In the genomic region with DNA sequence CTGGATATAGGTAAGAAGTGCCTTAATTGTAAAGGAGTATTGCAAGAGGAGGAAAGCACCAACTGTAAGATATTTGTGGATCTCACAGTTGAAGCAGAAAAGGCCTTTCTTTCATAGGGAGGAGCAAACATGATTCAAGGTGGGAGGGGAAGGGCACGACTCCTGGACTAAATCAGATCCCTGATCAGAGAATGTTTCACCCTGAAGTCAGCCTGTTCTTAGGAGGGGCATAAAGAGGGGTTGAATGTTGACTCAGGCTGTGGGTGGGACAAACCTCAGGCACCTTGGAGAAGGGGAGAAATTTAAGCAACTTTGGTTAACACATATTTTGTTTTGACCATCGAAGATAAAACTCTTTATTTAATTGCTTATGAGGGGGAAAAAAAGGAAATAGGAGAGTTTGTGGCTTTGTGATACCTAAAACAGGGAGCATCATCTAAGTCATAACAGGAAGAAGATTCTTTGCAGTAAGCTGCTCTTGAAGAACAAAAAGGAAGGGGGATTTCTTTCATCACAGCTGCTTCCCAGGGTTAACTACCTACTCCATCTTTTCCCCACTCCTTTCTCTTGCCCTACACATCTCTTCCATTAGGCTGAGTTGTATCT, we compare ENCODE assay signal across 9 cellular contexts.
A peak's percentile ranks its signal among the peaks of the same experiment; 100 is the strongest.
DNase-seq lines count a peak whose midpoint lies in the region; ATAC-seq lines count a peak whose summit lies in the region.
"Had no signal": no experiment of that assay in that cellular context is flagged by ENCODE, and none has a peak within 500 bp of the region (broad histone marks: within the 10 kb centered on the region; RNA-seq: fewer than 3 reads in every experiment).

No MANE protein-coding gene starts in this region.

- H3K9me3 Mint-ChIP-seq in CD4-positive, CD25-positive, alpha-beta regulatory T cell, result peaks cover 0 to 3% (median 0%) of the 10 kb centered on the region in 7 donors
- H3K9me3 Mint-ChIP-seq in activated naive CD4-positive, alpha-beta T cell treated with anti-CD3 and anti-CD28 coated beads, Interleukin-2, amount 50 U/mL, for 72 hours, result no peaks in the 10 kb centered on the region

- in situ Hi-C loops in GM23248 (cut with MboI), result loop anchor here (25.0 kb wide), 2 partner anchors 503 to 753 kb away; partner anchors contain the start of genes PYCARD, PYDC1, SETD1A and TRIM72

- H3K36me3 Mint-ChIP-seq in CD4-positive, CD25-positive, alpha-beta regulatory T cell, result peaks cover 8% of the 10 kb centered on the region
- H3K36me3 Mint-ChIP-seq in activated naive CD4-positive, alpha-beta T cell treated with anti-CD3 and anti-CD28 coated beads, Interleukin-2, amount 50 U/mL, for 72 hours, result peaks cover 39 to 65% of the 10 kb centered on the region in 2 donors

- DNase-seq in CD4-positive, CD25-positive, alpha-beta regulatory T cell, result no peak
- peak; percentile 25 for DNase-seq in GM23248
- DNase-seq in activated naive CD4-positive, alpha-beta T cell treated with anti-CD3 and anti-CD28 coated beads, Interleukin-2, amount 50 U/mL, for 72 hours (ENCODE audit: low spot score in 2 of 2), result no peak
- DNase-seq in NCI-H187 treated with DMSO at 0.1 percent for 48 hours (lab: John Stamatoyannopoulos, UW), result no peak
- no peak for DNase-seq in posterior cingulate gyrus

- 67 to 68% methylated on average over 2 of the region's 2 CpGs for WGBS in GM23248 (ENCODE audit: low coverage in 1 of 2, low lambda C conversion rate in 2 of 2, missing lambda C conversion rate in 2 of 2), 2 experiments
- WGBS in mesodermal cell (ENCODE audit: insufficient coverage in 2 of 2), 2 experiments, result 67 to 100% methylated on average over 1 to 2 of the region's 2 CpGs

- H3K27ac Mint-ChIP-seq in CD4-positive, CD25-positive, alpha-beta regulatory T cell, result peak overlapping the region; percentile 66 to 99 (median 99)
- H3K27ac Mint-ChIP-seq in activated naive CD4-positive, alpha-beta T cell treated with anti-CD3 and anti-CD28 coated beads, Interleukin-2, amount 50 U/mL, for 72 hours, result peak overlapping the region; percentile 93 to 100

- H3K4me3 Mint-ChIP-seq in CD4-positive, CD25-positive, alpha-beta regulatory T cell, result peak overlapping the region; percentile 98 to 100 (median 100)

- ATAC-seq in CD4-positive, CD25-positive, alpha-beta regulatory T cell (ENCODE audit: low read depth in 2 of 2), result no peak
- ATAC-seq in activated naive CD4-positive, alpha-beta T cell treated with anti-CD3 and anti-CD28 coated beads, Interleukin-2, amount 50 U/mL, for 72 hours, result peak; percentile 40 to 52
- ATAC-seq in HG03571 (IDR thresholded peaks at IDR 0.05; ENCODE audit: unreplicated experiment) (no peak), GM19455 (IDR thresholded peaks at IDR 0.05; ENCODE audit: unreplicated experiment) (no peak)

- H3K27me3 Mint-ChIP-seq in CD4-positive, CD25-positive, alpha-beta regulatory T cell, result no peaks in the 10 kb centered on the region

- H3K4me3 ChIP-seq in CD4-positive, CD25-positive, alpha-beta regulatory T cell (ENCODE audit: low read depth, low read length), result peak overlapping the region; percentile 93
- H3K4me3 ChIP-seq in GM23248, result peak overlapping the region; percentile 98; the same call in 1 of the 2 replicates
- peak overlapping the region; percentile 80 for H3K4me3 ChIP-seq in mesodermal cell (ENCODE audit: extremely low read depth, insufficient read depth, low read length, poor library complexity, severe bottlenecking)
- H3K4me3 ChIP-seq: lung had no signal

- H3K36me3 ChIP-seq in CD4-positive, CD25-positive, alpha-beta regulatory T cell (ENCODE audit: control insufficient read depth, insufficient read depth, low read length), result peaks cover 22% of the 10 kb centered on the region
- no peaks in the 10 kb centered on the region for H3K36me3 ChIP-seq in GM23248 (ENCODE audit: low read depth)
- peaks cover 43% of the 10 kb centered on the region for H3K36me3 ChIP-seq in mesodermal cell (ENCODE audit: control insufficient read depth, insufficient read depth, low read length)

- peaks cover 20 to 63% (median 38%) of the 10 kb centered on the region in 4 donors for H3K4me1 Mint-ChIP-seq in CD4-positive, CD25-positive, alpha-beta regulatory T cell

- intact Hi-C loops in posterior cingulate gyrus (cut with DNase I), result loop anchor here (5.0 to 10.0 kb wide), 3 partner anchors 157 to 760 kb away; partner anchors contain the start of genes ARMC5, SETD1A and ZNF267

- peaks cover 0 to 2% of the 10 kb centered on the region in 2 experiments for H3K9me3 ChIP-seq in CD4-positive, CD25-positive, alpha-beta regulatory T cell (ENCODE audit: control insufficient read depth in 2 of 2, low read length in 2 of 2)
- H3K9me3 ChIP-seq in GM23248 (ENCODE audit: low read depth) (no peaks in the 10 kb centered on the region), mesodermal cell (ENCODE audit: control insufficient read depth, low read length) (no peaks in the 10 kb centered on the region)

- peaks cover 7% of the 10 kb centered on the region; the same call in 1 of the 2 replicates for H3F3A ChIP-seq in GM23248 (ENCODE audit: insufficient read depth)

- H4K20me1 ChIP-seq in GM23248 (ENCODE audit: insufficient read depth), result no peaks in the 10 kb centered on the region

- H2AFZ ChIP-seq in GM23248, result no peak overlapping the region

- peak overlapping the region; percentile 51 for H3K27ac ChIP-seq in CD4-positive, CD25-positive, alpha-beta regulatory T cell (ENCODE audit: insufficient read depth, low read length, poor library complexity, severe bottlenecking)
- H3K27ac ChIP-seq in GM23248, result peak overlapping the region; percentile 9; the same call in 1 of the 2 replicates
- no peak overlapping the region for H3K27ac ChIP-seq in mesodermal cell (ENCODE audit: low read depth, low read length, severe bottlenecking)

- H3K4me1 ChIP-seq in CD4-positive, CD25-positive, alpha-beta regulatory T cell (ENCODE audit: control insufficient read depth, insufficient read depth, low read length, poor library complexity, severe bottlenecking), result peaks cover 30% of the 10 kb centered on the region
- H3K4me1 ChIP-seq in GM23248 (ENCODE audit: insufficient read depth), result peaks cover 15% of the 10 kb centered on the region
- H3K4me1 ChIP-seq in mesodermal cell (ENCODE audit: control insufficient read depth, insufficient read depth, low read length, poor library complexity, severe bottlenecking), result peaks cover 10% of the 10 kb centered on the region

- peak overlapping the region; percentile 94 for H3K4me2 ChIP-seq in GM23248 (ENCODE audit: unreplicated experiment)

- H3K9me2 ChIP-seq in GM23248 (ENCODE audit: insufficient read depth), result no peaks in the 10 kb centered on the region

- H3K27me3 ChIP-seq in CD4-positive, CD25-positive, alpha-beta regulatory T cell (ENCODE audit: control insufficient read depth, insufficient read depth, low read length), result no peaks in the 10 kb centered on the region
- no peaks in the 10 kb centered on the region for H3K27me3 ChIP-seq in GM23248 (replicated peaks; ENCODE audit: insufficient read depth)

- peaks cover 64% of the 10 kb centered on the region for H3K79me2 ChIP-seq in GM23248 (ENCODE audit: insufficient read depth)

- no peak overlapping the region for H3K9ac ChIP-seq in GM23248

Comparison
In these comparisons a context has a peak if more than half of its experiments do, and no peak if none do; other contexts are left out.
1. ATAC-seq: peak in activated naive CD4-positive, alpha-beta T cell treated with anti-CD3 and anti-CD28 coated beads, Interleukin-2, amount 50 U/mL, for 72 hours (2 of 2); none in CD4-positive, CD25-positive, alpha-beta regulatory T cell (0 of 2), HG03571 (single experiment) and GM19455 (single experiment).
2. Peak in every context shown above with its lines, with median percentiles within 50 percentile points of each other: H3K4me3 ChIP-seq.